In genomic region chr9:4741365-4742031, GRCh38 we compare ENCODE assay signal across 8 cellular contexts. TPM values are rescaled to one million over a fixed set of nuclear protein-coding genes. Genes with fewer than 3 reads are reported as not detected.
DNase-seq lines count a peak whose midpoint lies in the region; ATAC-seq, FAIRE-seq and TF ChIP-seq lines count a peak whose summit lies in the region.

No MANE protein-coding gene starts in this region.

- H3K27me3 Mint-ChIP-seq in naive thymus-derived CD8-positive, alpha-beta T cell = no peaks in the 10 kb centered on the region

- H3K27ac Mint-ChIP-seq in naive thymus-derived CD8-positive, alpha-beta T cell = peak overlapping the region; percentile 20 to 97 (median 84)

- peak overlapping the region; percentile 79 for H3K4me3 ChIP-seq in fibroblast of mammary gland (ENCODE audit: control insufficient read depth, low read depth, low read length)

- H3K4me1 Mint-ChIP-seq in naive thymus-derived CD8-positive, alpha-beta T cell = peaks cover 15 to 44% (median 37%) of the 10 kb centered on the region in 4 donors

- ATAC-seq in naive thymus-derived CD8-positive, alpha-beta T cell = peak in 1 of 2 donors; percentile 10
- no peak for ATAC-seq in GM19463 (IDR thresholded peaks at IDR 0.05; ENCODE audit: unreplicated experiment)

- peaks cover 0 to 7% (median 0%) of the 10 kb centered on the region in 3 donors for H3K36me3 Mint-ChIP-seq in naive thymus-derived CD8-positive, alpha-beta T cell

- FAIRE-seq in urothelium cell line (lab: Jason Lieb, UNC) = no peak

- TF ChIP-seq CTCF in fibroblast of mammary gland (conservative IDR thresholded peaks at IDR 0.05; ENCODE audit: control insufficient read depth, insufficient read depth, low read depth, low read length) = no peak

- POLR2A ChIA-PET in naive thymus-derived CD8-positive, alpha-beta T cell (lab: Charles Lee) = interaction anchor here (0.6 to 3.4 kb wide), 24 partner anchors 9 to 1274 kb away, joined by 3 to 47 read pairs (median 6); partner anchors contain the start of genes CDC37L1, JAK2, PLPP6 and RANBP6

- H3K4me3 Mint-ChIP-seq in naive thymus-derived CD8-positive, alpha-beta T cell = peak overlapping the region; percentile 85 to 99 (median 92)

- no peaks in the 10 kb centered on the region for H3K9me3 Mint-ChIP-seq in naive thymus-derived CD8-positive, alpha-beta T cell

- peak; percentile 16 for DNase-seq in SIG-M5 treated with dmso at 0.1 percent for 504 hours (lab: John Stamatoyannopoulos, UW; ENCODE audit: unreplicated experiment)
- no peak for DNase-seq in SIG-M5 (lab: John Stamatoyannopoulos, UW)
- DNase-seq in HuH-7.5 (ENCODE audit: low spot score) = peak; percentile 38
- peak; percentile 6 for DNase-seq in activated CD4-positive, alpha-beta T cell treated with anti-CD3 and anti-CD28 coated beads, Interleukin-2, amount 50 U/mL, for 4 hours
- DNase-seq in fibroblast of mammary gland (ENCODE audit: low read depth) = peak; percentile 18
- DNase-seq in naive thymus-derived CD8-positive, alpha-beta T cell = peak in 5 of 10 donors; percentile 3 to 25 (median 10)
- no peak for DNase-seq in urothelium cell line (ENCODE audit: low spot score)

RNA-seq across cellular contexts. Expression of gene AK3, which starts 0.5 kb away (rescaled TPM):
- total RNA-seq in naive thymus-derived CD8-positive, alpha-beta T cell = 10 to 100 TPM; 29.0 to 37.4 TPM
- 10 to 100 TPM; 41.6 to 58.8 (median 46.1) TPM for polyA plus RNA-seq in naive thymus-derived CD8-positive, alpha-beta T cell

RNA-seq across cellular contexts. Expression of gene RCL1, which starts 51.2 kb away (rescaled TPM):
- 10 to 100 TPM; 26.1 to 28.3 TPM for total RNA-seq in naive thymus-derived CD8-positive, alpha-beta T cell
- 10 to 100 TPM; 18.7 to 22.2 (median 20.2) TPM for polyA plus RNA-seq in naive thymus-derived CD8-positive, alpha-beta T cell

Comparison
In these comparisons a context has a peak if more than half of its experiments do, and no peak if none do; other contexts are left out.
1. DNase-seq: peak in SIG-M5 treated with dmso at 0.1 percent for 504 hours (single experiment), HuH-7.5 (single experiment), activated CD4-positive, alpha-beta T cell treated with anti-CD3 and anti-CD28 coated beads, Interleukin-2, amount 50 U/mL, for 4 hours (2 of 2) and fibroblast of mammary gland (single experiment); none in SIG-M5 (single experiment) and urothelium cell line (single experiment).